ENCODE assay signal across 1 cellular context in genomic region chr1:115506523-115507255, GRCh38.
TF ChIP-seq lines count a peak whose summit lies in the region.

No MANE protein-coding gene starts in this region.

TF ChIP-seq in HCT116, 20 proteins besides CTCF, POLR2A, EP300 and RAD21 (continued from another document):
- TF ChIP-seq YY1 (IDR thresholded peaks at IDR 0.05; ENCODE audit: extremely low read depth, insufficient replicate concordance, low read depth, low read length) (no peak), JUND (IDR thresholded peaks at IDR 0.05) (no peak), ZNF274 (IDR thresholded peaks at IDR 0.05; ENCODE audit: low read depth, low read length) (no peak), SRF (IDR thresholded peaks at IDR 0.05; ENCODE audit: low read depth) (no peak), SP1 (IDR thresholded peaks at IDR 0.05; ENCODE audit: low read depth) (no peak), SIN3A (IDR thresholded peaks at IDR 0.05; ENCODE audit: low read depth) (no peak), EGR1 (IDR thresholded peaks at IDR 0.05; ENCODE audit: low read depth) (no peak), CEBPB (IDR thresholded peaks at IDR 0.05; ENCODE audit: low read depth) (no peak), FOSL1 (IDR thresholded peaks at IDR 0.05; ENCODE audit: low read depth) (no peak)
- TF ChIP-seq, protein P1, sequence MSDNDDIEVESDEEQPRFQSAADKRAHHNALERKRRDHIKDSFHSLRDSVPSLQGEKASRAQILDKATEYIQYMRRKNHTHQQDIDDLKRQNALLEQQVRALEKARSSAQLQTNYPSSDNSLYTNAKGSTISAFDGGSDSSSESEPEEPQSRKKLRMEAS (IDR thresholded peaks at IDR 0.05), result no peak
- TF ChIP-seq, protein P2, sequence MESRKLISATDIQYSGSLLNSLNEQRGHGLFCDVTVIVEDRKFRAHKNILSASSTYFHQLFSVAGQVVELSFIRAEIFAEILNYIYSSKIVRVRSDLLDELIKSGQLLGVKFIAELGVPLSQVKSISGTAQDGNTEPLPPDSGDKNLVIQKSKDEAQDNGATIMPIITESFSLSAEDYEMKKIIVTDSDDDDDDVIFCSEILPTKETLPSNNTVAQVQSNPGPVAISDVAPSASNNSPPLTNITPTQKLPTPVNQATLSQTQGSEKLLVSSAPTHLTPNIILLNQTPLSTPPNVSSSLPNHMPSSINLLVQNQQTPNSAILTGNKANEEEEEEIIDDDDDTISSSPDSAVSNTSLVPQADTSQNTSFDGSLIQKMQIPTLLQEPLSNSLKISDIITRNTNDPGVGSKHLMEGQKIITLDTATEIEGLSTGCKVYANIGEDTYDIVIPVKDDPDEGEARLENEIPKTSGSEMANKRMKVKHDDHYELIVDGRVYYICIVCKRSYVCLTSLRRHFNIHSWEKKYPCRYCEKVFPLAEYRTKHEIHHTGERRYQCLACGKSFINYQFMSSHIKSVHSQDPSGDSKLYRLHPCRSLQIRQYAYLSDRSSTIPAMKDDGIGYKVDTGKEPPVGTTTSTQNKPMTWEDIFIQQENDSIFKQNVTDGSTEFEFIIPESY (IDR thresholded peaks at IDR 0.05; ENCODE audit: extremely low read depth, insufficient replicate concordance, low read length), result no peak
